ENCODE assay signal across 9 cellular contexts in genomic region chr1:244964112-244964971, GRCh38.
DNase-seq lines count a peak whose midpoint lies in the region; ATAC-seq and TF ChIP-seq lines count a peak whose summit lies in the region.
"Had no signal": no experiment of that assay in that cellular context is flagged by ENCODE, and none has a peak within 500 bp of the region (broad histone marks: within the 10 kb centered on the region; RNA-seq: fewer than 3 reads in every experiment).

No MANE protein-coding gene starts in this region.

- intact Hi-C loops in mucosa of descending colon (cut with DNase I, micrococcal nuclease): no loop called here
- intact Hi-C loops in vagina (cut with DNase I): no loop called here

- H3K4me3 ChIP-seq in mucosa of descending colon (no peak overlapping the region), vagina (peak overlapping the region in 1 of 2 donors; percentile 15)

- peak overlapping the region; percentile 80 for H3K27ac ChIP-seq in vagina
- H3K27ac ChIP-seq: C4-2B had no signal

- H3K27me3 ChIP-seq in vagina: no peaks in the 10 kb centered on the region

- H3K36me3 ChIP-seq in mucosa of descending colon (ENCODE audit: low read depth) (no peaks in the 10 kb centered on the region), vagina (no peaks in the 10 kb centered on the region)

- peak; percentile 94 for ATAC-seq in mucosa of descending colon

- TF ChIP-seq CTCF in mucosa of descending colon (IDR thresholded peaks at IDR 0.05): no peak
- TF ChIP-seq CTCF in vagina (IDR thresholded peaks at IDR 0.05): no peak

- H3K9me3 ChIP-seq in mucosa of descending colon (no peaks in the 10 kb centered on the region), vagina (no peaks in the 10 kb centered on the region)

- peak; percentile 14 for DNase-seq in NCI-H2196 (lab: John Stamatoyannopoulos, UW; ENCODE audit: unreplicated experiment)
- no peak for DNase-seq in NCI-H2196 treated with DMSO at 0.1 percent for 48 hours (lab: John Stamatoyannopoulos, UW; ENCODE audit: unreplicated experiment)
- DNase-seq in OCI-M1 (lab: John Stamatoyannopoulos, UW): peak; percentile 30
- DNase-seq in dedifferentiated amniotic fluid mesenchymal stem cell (ENCODE audit: extremely low spot score): peak; percentile 72
- peak in 2 of 3 donors; percentile 47 to 65 for DNase-seq in mucosa of descending colon
- no peak for DNase-seq in vagina (ENCODE audit: extremely low spot score in 2 of 2)
- no peak for DNase-seq in activated effector memory CD4-positive, alpha-beta T cell treated with anti-CD3 and anti-CD28 coated beads, Interleukin-2, amount 50 U/mL, for 16 hours
- no peak for DNase-seq in NCI-H345 (lab: John Stamatoyannopoulos, UW)

- no peak for TF ChIP-seq POLR2A in vagina (IDR thresholded peaks at IDR 0.05)

- H3K4me1 ChIP-seq in mucosa of descending colon (ENCODE audit: low read depth): peaks cover 13% of the 10 kb centered on the region
- peaks cover 35% of the 10 kb centered on the region for H3K4me1 ChIP-seq in vagina

Comparison
In these comparisons a context has a peak if more than half of its experiments do, and no peak if none do; other contexts are left out.
1. DNase-seq: peak in NCI-H2196 (single experiment), OCI-M1 (single experiment), dedifferentiated amniotic fluid mesenchymal stem cell (single experiment) and mucosa of descending colon (2 of 3); none in NCI-H2196 treated with DMSO at 0.1 percent for 48 hours (single experiment), vagina (0 of 2), activated effector memory CD4-positive, alpha-beta T cell treated with anti-CD3 and anti-CD28 coated beads, Interleukin-2, amount 50 U/mL, for 16 hours (single experiment) and NCI-H345 (single experiment).